In genomic region chr12:111685322-111685810, GRCh38 we compare ENCODE assay signal across 8 cellular contexts. TPM values are rescaled to one million over a fixed set of nuclear protein-coding genes. Genes with fewer than 3 reads are reported as not detected.
DNase-seq lines count a peak whose midpoint lies in the region; ATAC-seq and TF ChIP-seq lines count a peak whose summit lies in the region.

No MANE protein-coding gene starts in this region.

- H3K9me3 ChIP-seq in right atrium auricular region (no peaks in the 10 kb centered on the region), smooth muscle cell (replicated peaks; ENCODE audit: low read depth) (no peaks in the 10 kb centered on the region)

- H3K79me2 ChIP-seq in smooth muscle cell (ENCODE audit: low read depth): peaks cover 27% of the 10 kb centered on the region

- no peaks in the 10 kb centered on the region for H3F3A ChIP-seq in smooth muscle cell (ENCODE audit: low read depth)

- H3K9me3 Mint-ChIP-seq in activated T-cell treated with anti-CD3 and anti-CD28 coated beads, Interleukin-2, amount 50 U/mL, for 72 hours: no peaks in the 10 kb centered on the region
- no peaks in the 10 kb centered on the region for H3K9me3 Mint-ChIP-seq in activated CD4-positive, alpha-beta memory T cell treated with anti-CD3 and anti-CD28 coated beads for 36 hours

- intact Hi-C loops in activated CD4-positive, alpha-beta memory T cell treated with anti-CD3 and anti-CD28 coated beads for 36 hours (cut with micrococcal nuclease): loop anchor here (1.0 to 10.0 kb wide), 5 partner anchors 88 to 288 kb away; partner anchors contain the start of genes ATXN2 and MAPKAPK5

- H3K4me3 ChIP-seq in right atrium auricular region: peak overlapping the region; percentile 95 to 99
- H3K4me3 ChIP-seq in smooth muscle cell: peak overlapping the region; percentile 85

- H2AFZ ChIP-seq in smooth muscle cell (ENCODE audit: low read depth): peak overlapping the region; percentile 29

- H3K4me2 ChIP-seq in smooth muscle cell: peak overlapping the region; percentile 98

- no peaks in the 10 kb centered on the region for H3K27me3 ChIP-seq in right atrium auricular region
- no peaks in the 10 kb centered on the region for H3K27me3 ChIP-seq in smooth muscle cell (ENCODE audit: low read depth)

- H3K36me3 ChIP-seq in right atrium auricular region (peaks cover 27% of the 10 kb centered on the region), smooth muscle cell (ENCODE audit: low read depth) (peaks cover 9% of the 10 kb centered on the region)

- peaks cover 0 to 25% of the 10 kb centered on the region in 2 donors for H3K4me1 ChIP-seq in right atrium auricular region
- peaks cover 19% of the 10 kb centered on the region for H3K4me1 ChIP-seq in smooth muscle cell (ENCODE audit: low read depth)

- H3K27me3 Mint-ChIP-seq in activated T-cell treated with anti-CD3 and anti-CD28 coated beads, Interleukin-2, amount 50 U/mL, for 72 hours (ENCODE audit: low read depth): no peaks in the 10 kb centered on the region
- H3K27me3 Mint-ChIP-seq in activated CD4-positive, alpha-beta memory T cell treated with anti-CD3 and anti-CD28 coated beads for 36 hours: peaks cover 2% of the 10 kb centered on the region

- TF ChIP-seq CTCF in right atrium auricular region (IDR thresholded peaks at IDR 0.05) (no peak), smooth muscle cell (IDR thresholded peaks at IDR 0.05; ENCODE audit: borderline replicate concordance, insufficient read depth, poor library complexity, severe bottlenecking) (no peak)

- H3K27ac ChIP-seq in right atrium auricular region (peak overlapping the region; percentile 89 to 90), smooth muscle cell (ENCODE audit: low read depth) (peak overlapping the region; percentile 85)

- H3K27ac Mint-ChIP-seq in activated T-cell treated with anti-CD3 and anti-CD28 coated beads, Interleukin-2, amount 50 U/mL, for 72 hours: peak overlapping the region; percentile 99
- peak overlapping the region; percentile 85 for H3K27ac Mint-ChIP-seq in activated CD4-positive, alpha-beta memory T cell treated with anti-CD3 and anti-CD28 coated beads for 36 hours

- no peak for DNase-seq in activated T-cell treated with anti-CD3 and anti-CD28 coated beads, Interleukin-2, amount 50 U/mL, for 72 hours
- DNase-seq in activated T-cell treated with anti-CD3 and anti-CD28 coated beads, Interleukin-2, amount 50 U/mL, for 48 hours: no peak
- no peak for DNase-seq in activated CD4-positive, alpha-beta memory T cell treated with anti-CD3 and anti-CD28 coated beads for 36 hours
- DNase-seq in right atrium auricular region (ENCODE audit: low spot score): no peak
- no peak for DNase-seq in smooth muscle cell (lab: John Stamatoyannopoulos, UW; ENCODE audit: unreplicated experiment)
- DNase-seq in H4 (ENCODE audit: low spot score): no peak
- DNase-seq in RKO (ENCODE audit: low spot score): no peak

- H3K4me1 Mint-ChIP-seq in activated T-cell treated with anti-CD3 and anti-CD28 coated beads, Interleukin-2, amount 50 U/mL, for 72 hours (ENCODE audit: low read depth): peaks cover 37% of the 10 kb centered on the region
- peaks cover 32% of the 10 kb centered on the region for H3K4me1 Mint-ChIP-seq in activated CD4-positive, alpha-beta memory T cell treated with anti-CD3 and anti-CD28 coated beads for 36 hours (ENCODE audit: low read depth)

- ATAC-seq in activated T-cell treated with anti-CD3 and anti-CD28 coated beads, Interleukin-2, amount 50 U/mL, for 72 hours (replicated peaks in 1 of 2): peak; percentile 1 to 4
- ATAC-seq in HG03354 (IDR thresholded peaks at IDR 0.05; ENCODE audit: poor library complexity, severe bottlenecking, unreplicated experiment): peak; percentile 46

- CTCF ChIA-PET in activated CD4-positive, alpha-beta memory T cell treated with anti-CD3 and anti-CD28 coated beads for 36 hours (lab: Charles Lee): interaction anchor here (1.3 to 2.2 kb wide), 5 partner anchors 9 to 289 kb away, joined by 3 to 9 read pairs (median 6); no protein-coding TSS in a partner anchor

- peaks cover 11 to 19% of the 10 kb centered on the region in 2 donors for H3K36me3 Mint-ChIP-seq in activated T-cell treated with anti-CD3 and anti-CD28 coated beads, Interleukin-2, amount 50 U/mL, for 72 hours (ENCODE audit: insufficient read depth in 2 of 2)
- H3K36me3 Mint-ChIP-seq in activated CD4-positive, alpha-beta memory T cell treated with anti-CD3 and anti-CD28 coated beads for 36 hours: peaks cover 16% of the 10 kb centered on the region

- H3K4me3 Mint-ChIP-seq in activated T-cell treated with anti-CD3 and anti-CD28 coated beads, Interleukin-2, amount 50 U/mL, for 72 hours: peak overlapping the region; percentile 92 to 97
- H3K4me3 Mint-ChIP-seq in activated CD4-positive, alpha-beta memory T cell treated with anti-CD3 and anti-CD28 coated beads for 36 hours: peak overlapping the region; percentile 95

- POLR2A ChIA-PET in activated CD4-positive, alpha-beta memory T cell treated with anti-CD3 and anti-CD28 coated beads for 36 hours (lab: Charles Lee): interaction anchor here (0.6 to 1.4 kb wide), 6 partner anchors 10 to 329 kb away, joined by 3 to 6 read pairs (median 4); partner anchors contain the start of gene ATXN2

- H4K20me1 ChIP-seq in smooth muscle cell (ENCODE audit: low read depth): peaks cover 9% of the 10 kb centered on the region

- H3K9ac ChIP-seq in smooth muscle cell (ENCODE audit: low read depth): peak overlapping the region; percentile 97

- 3% methylated on average over 26 of the region's 36 CpGs for WGBS in smooth muscle cell (ENCODE audit: low lambda C conversion rate)

RNA-seq across cellular contexts. Expression of gene BRAP, which starts 0.4 kb away (rescaled TPM):
- 10 to 100 TPM; 20.2 to 32.1 TPM for total RNA-seq in activated T-cell treated with anti-CD3 and anti-CD28 coated beads, Interleukin-2, amount 50 U/mL, for 72 hours
- 10 to 100 TPM; 16.8 to 18.0 TPM for total RNA-seq in activated CD4-positive, alpha-beta memory T cell treated with anti-CD3 and anti-CD28 coated beads for 36 hours
- total RNA-seq in right atrium auricular region (10 to 100 TPM; 10.1 to 13.4 TPM), smooth muscle cell (17.7 and 18.8 TPM in 2 replicates)
- polyA plus RNA-seq in smooth muscle cell: 16.4 and 20.4 TPM in 2 replicates
- 11.7 and 11.8 TPM in 2 replicates for total RNA-seq in H4 (2014; rRNA removed; shearing (Covaris generic))

RNA-seq across cellular contexts. Expression of gene ACAD10, which starts 0.5 kb away (rescaled TPM):
- 10 to 100 TPM; 32.4 to 34.5 TPM for total RNA-seq in activated T-cell treated with anti-CD3 and anti-CD28 coated beads, Interleukin-2, amount 50 U/mL, for 72 hours
- 10 to 100 TPM; 22.5 to 24.2 TPM for total RNA-seq in activated CD4-positive, alpha-beta memory T cell treated with anti-CD3 and anti-CD28 coated beads for 36 hours
- 10 to 100 TPM; 13.0 to 18.2 TPM for total RNA-seq in right atrium auricular region
- total RNA-seq in smooth muscle cell: 14.9 and 15.0 TPM in 2 replicates
- 13.4 and 16.6 TPM in 2 replicates for polyA plus RNA-seq in smooth muscle cell
- total RNA-seq in H4 (2014; rRNA removed; shearing (Covaris generic)): 7.6 and 15.5 TPM in 2 replicates
